16 cellular contexts compared by ENCODE assay signal in the genomic region with DNA sequence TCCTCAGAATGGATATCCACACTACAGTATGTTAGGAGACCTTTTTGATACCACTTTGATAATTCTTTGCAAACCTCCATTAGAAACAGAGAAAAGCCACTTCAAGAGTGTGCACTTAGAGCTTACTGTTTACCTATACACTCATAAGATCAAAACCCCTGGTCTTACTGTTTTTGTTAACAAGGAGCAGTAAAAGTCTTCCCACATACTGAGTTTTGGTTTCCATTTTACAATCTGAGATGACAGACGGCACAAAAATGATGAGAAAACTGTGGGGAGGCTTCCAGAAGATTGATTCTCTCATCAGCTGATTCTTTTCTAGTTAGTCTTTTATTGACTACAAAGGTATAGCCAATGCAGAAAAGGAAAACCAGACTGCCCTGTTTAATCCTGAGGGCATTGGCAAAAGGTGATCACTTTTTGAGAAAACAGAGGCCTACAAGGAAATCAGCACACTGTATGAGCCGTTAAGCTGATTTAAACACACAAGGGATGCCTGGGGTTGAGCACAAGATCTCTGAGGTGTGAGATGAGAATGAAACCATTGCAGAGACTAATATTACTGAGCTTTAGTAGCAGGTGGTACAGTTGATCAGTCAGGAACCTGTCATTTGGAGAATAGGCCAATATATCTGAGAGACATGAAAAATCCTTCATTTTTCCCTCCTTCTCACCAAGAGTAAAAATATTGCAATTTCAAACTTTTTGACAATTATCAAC.
DNase-seq lines count a peak whose midpoint lies in the region; ATAC-seq and TF ChIP-seq lines count a peak whose summit lies in the region.
"Had no signal": no experiment of that assay in that cellular context is flagged by ENCODE, and none has a peak within 500 bp of the region (broad histone marks: within the 10 kb centered on the region; RNA-seq: fewer than 3 reads in every experiment).

No MANE protein-coding gene starts in this region.

- H3K27me3 Mint-ChIP-seq in glutamatergic neuron (ENCODE audit: unreplicated experiment), result no peaks in the 10 kb centered on the region

- TF ChIP-seq CTCF in glutamatergic neuron (IDR thresholded peaks at IDR 0.05; ENCODE audit: partially characterized antibody, unreplicated experiment), result no peak

- H3K27ac Mint-ChIP-seq in glutamatergic neuron (ENCODE audit: unreplicated experiment), result no peak overlapping the region

- ATAC-seq in GM21786 (IDR thresholded peaks at IDR 0.05; ENCODE audit: unreplicated experiment) (peak; percentile 92), HG03175 (IDR thresholded peaks at IDR 0.05; ENCODE audit: unreplicated experiment) (peak; percentile 95)
- ATAC-seq: mucosa of descending colon, right cardiac atrium had no signal

- no peak overlapping the region for H3K4me3 Mint-ChIP-seq in glutamatergic neuron (ENCODE audit: unreplicated experiment)

- no peaks in the 10 kb centered on the region for H3K4me1 Mint-ChIP-seq in glutamatergic neuron (ENCODE audit: low read depth, unreplicated experiment)

- H3K9me3 Mint-ChIP-seq in glutamatergic neuron (ENCODE audit: unreplicated experiment), result no peaks in the 10 kb centered on the region

- DNase-seq in DMS79 treated with DMSO at 0.1 percent for 48 hours (lab: John Stamatoyannopoulos, UW) (peak; percentile 2), DMS79 (lab: John Stamatoyannopoulos, UW) (no peak), T-helper 9 cell (no peak), COLO668 (lab: John Stamatoyannopoulos, UW; ENCODE audit: unreplicated experiment) (no peak), glutamatergic neuron (no peak), KG1 (lab: John Stamatoyannopoulos, UW) (no peak)
- DNase-seq: 8988T; activated naive CD4-positive, alpha-beta T cell treated with anti-CD3 and anti-CD28 coated beads, Interleukin-2, amount 50 U/mL, for 16 hours; Calu3; central memory CD4-positive, alpha-beta T cell; erythroblast; mucosa of descending colon; NCI-H1417 treated with DMSO at 0.1 percent for 48 hours; right cardiac atrium had no signal

- H3K36me3 Mint-ChIP-seq in glutamatergic neuron (ENCODE audit: unreplicated experiment), result no peaks in the 10 kb centered on the region
